Comparison of ENCODE assay signal across 8 cellular contexts in the genomic region with DNA sequence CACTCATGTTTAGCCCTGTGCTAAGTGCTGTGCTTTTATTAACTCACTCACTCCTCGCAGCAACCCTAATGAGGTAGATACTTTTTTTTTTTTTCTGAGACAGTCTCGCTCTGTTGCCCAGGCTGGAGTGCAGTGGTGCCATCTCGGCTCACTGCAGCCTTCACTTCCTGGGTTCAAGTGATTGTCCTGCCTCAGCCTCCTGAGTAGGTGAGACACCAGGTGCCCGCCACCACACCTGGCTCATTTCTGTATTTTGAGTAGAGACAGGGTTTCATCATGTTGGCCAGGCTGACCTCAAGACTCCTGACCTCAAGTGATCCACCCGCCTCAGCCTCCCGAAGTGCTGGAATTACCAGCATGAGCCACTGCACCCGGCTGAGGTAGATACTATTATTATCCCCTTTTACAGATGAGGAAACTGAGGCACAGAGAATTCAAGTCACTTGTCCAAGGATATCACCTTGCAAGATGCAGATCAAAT. TPM values are rescaled to one million over a fixed set of nuclear protein-coding genes. Genes with fewer than 3 reads are reported as not detected.
DNase-seq lines count a peak whose midpoint lies in the region; FAIRE-seq and TF ChIP-seq lines count a peak whose summit lies in the region.

No MANE protein-coding gene starts in this region.

- H3K4me2 ChIP-seq in fibroblast of lung (ENCODE audit: extremely low read depth, insufficient read depth, low read length) = peak overlapping the region; percentile 92

- H3K4me3 ChIP-seq in fibroblast of lung (replicated peaks in 1 of 4; ENCODE audit: control extremely low read depth in 1 of 4, insufficient read depth in 1 of 4, low read depth in 3 of 4, low read length in 4 of 4) = peak overlapping the region; percentile 70 to 94 (median 78)
- H3K4me3 ChIP-seq in rectal smooth muscle tissue (ENCODE audit: low read length) = peak overlapping the region; percentile 89

- H3K4me3 Mint-ChIP-seq in Calu3 (ENCODE audit: low read depth, unreplicated experiment) = peak overlapping the region; percentile 78

- H3K36me3 Mint-ChIP-seq in Calu3 (ENCODE audit: insufficient read depth, unreplicated experiment) = peaks cover 94% of the 10 kb centered on the region

- POLR2A ChIA-PET in RWPE1 (lab: Yijun Ruan, JAX; ENCODE audit: low non-redundant PET) = interaction anchor here (1.1 kb wide), 1 partner anchor 31 kb away, joined by 4 read pairs; a partner anchor contains a TSS

- peak overlapping the region; percentile 93 for H3K27ac Mint-ChIP-seq in Calu3 (ENCODE audit: unreplicated experiment)

- DNase-seq in Calu3 = no peak
- DNase-seq in RWPE1 (ENCODE audit: low spot score) = no peak
- no peak for DNase-seq in fibroblast of lung (ENCODE audit: low read depth in 2 of 2)
- no peak for DNase-seq in dedifferentiated amniotic fluid mesenchymal stem cell (ENCODE audit: extremely low spot score)
- no peak for DNase-seq in frontal cortex (ENCODE audit: low spot score in 2 of 2)
- DNase-seq in DMS114 treated with DMSO at 0.1 percent for 48 hours (lab: John Stamatoyannopoulos, UW; ENCODE audit: unreplicated experiment) = no peak
- DNase-seq in RCC 7860 (ENCODE audit: low spot score) = no peak

- TF ChIP-seq CTCF in Calu3 (IDR thresholded peaks at IDR 0.05; ENCODE audit: unreplicated experiment) (no peak), RWPE1 (conservative IDR thresholded peaks at IDR 0.05; ENCODE audit: low read depth) (no peak), fibroblast of lung (conservative IDR thresholded peaks at IDR 0.05 in 1 of 2, IDR thresholded peaks at IDR 0.05 in 1 of 2; ENCODE audit: low read depth in 1 of 2, low read length in 2 of 2) (no peak)

- FAIRE-seq in frontal cortex (lab: Jason Lieb, UNC) (no peak), RCC 7860 (lab: Jason Lieb, UNC) (no peak)

- CTCF ChIA-PET in Calu3 (lab: Charles Lee) = no interaction called here
- CTCF ChIA-PET in RWPE1 (lab: Yijun Ruan, JAX) = interaction anchor here (0.6 to 1.0 kb wide), 3 partner anchors 17 to 1322 kb away, joined by 3 to 4 read pairs (median 3); no protein-coding TSS in a partner anchor

- peak overlapping the region; percentile 86 for H3K9ac ChIP-seq in fibroblast of lung (ENCODE audit: insufficient read depth, low read length)
- H3K9ac ChIP-seq in rectal smooth muscle tissue (ENCODE audit: low read length) = no peak overlapping the region

- H3K9me3 Mint-ChIP-seq in Calu3 (ENCODE audit: low read depth, unreplicated experiment) = peaks cover 3% of the 10 kb centered on the region

- peaks cover 56% of the 10 kb centered on the region for H3K79me2 ChIP-seq in fibroblast of lung (ENCODE audit: control insufficient read depth, insufficient read depth, low read length)

- intact Hi-C loops in Calu3 (cut with micrococcal nuclease; ENCODE audit: unreplicated experiment) = loop anchor here (5.0 kb wide), 1 partner anchor 33 kb away; a partner anchor contains a TSS

- no peaks in the 10 kb centered on the region for H4K20me1 ChIP-seq in fibroblast of lung (ENCODE audit: control insufficient read depth, extremely low read depth, insufficient read depth, low read length)

- peaks cover 49% of the 10 kb centered on the region for H3K4me1 Mint-ChIP-seq in Calu3 (ENCODE audit: low read depth, unreplicated experiment)

- H2AFZ ChIP-seq in fibroblast of lung (ENCODE audit: low read length) = no peak overlapping the region

- H3K27me3 ChIP-seq in fibroblast of lung (ENCODE audit: control insufficient read depth, insufficient read depth, low read length) (no peaks in the 10 kb centered on the region), rectal smooth muscle tissue (ENCODE audit: control insufficient read depth, insufficient read depth, low read length) (no peaks in the 10 kb centered on the region)

- no peaks in the 10 kb centered on the region for H3K27me3 Mint-ChIP-seq in Calu3 (ENCODE audit: unreplicated experiment)

- no peaks in the 10 kb centered on the region for H3K36me3 ChIP-seq in fibroblast of lung (ENCODE audit: control insufficient read depth, insufficient read depth, low read length)
- H3K36me3 ChIP-seq in rectal smooth muscle tissue (ENCODE audit: control insufficient read depth, insufficient read depth, low read length) = no peaks in the 10 kb centered on the region

- BruUV-seq in Calu3 (replicated peaks; lab: Mats Ljungman, UMichigan) = no TSS peak

- H3K9me3 ChIP-seq in fibroblast of lung (ENCODE audit: control insufficient read depth, insufficient read depth, low read depth, low read length) = no peaks in the 10 kb centered on the region

- H3K4me1 ChIP-seq in fibroblast of lung (ENCODE audit: control insufficient read depth, extremely low read depth, insufficient read depth, low read length) (peaks cover 8% of the 10 kb centered on the region), rectal smooth muscle tissue (ENCODE audit: control insufficient read depth, insufficient read depth, low read length) (peaks cover 22% of the 10 kb centered on the region)

- H3K27ac ChIP-seq in RWPE1 (peak overlapping the region; percentile 100), fibroblast of lung (ENCODE audit: insufficient read depth, low read length) (peak overlapping the region; percentile 98), rectal smooth muscle tissue (ENCODE audit: low read depth, low read length) (peak overlapping the region; percentile 6)

RNA-seq across cellular contexts. Expression of a gene that starts 2.5 kb away (rescaled TPM):
- total RNA-seq in Calu3 (2022) (25.3 and 32.0 TPM in 2 replicates), fibroblast of lung (19.5 and 23.1 TPM in 2 replicates), frontal cortex (5.7 TPM)
- polyA plus RNA-seq in fibroblast of lung = 6.5 TPM in 2 replicates
- polyA plus RNA-seq in fibroblast of lung (2012) = 10.3 and 10.6 TPM in 2 replicates
- polyA minus RNA-seq in fibroblast of lung (ENCODE audit: low replicate concordance) = 15.2 and 15.5 TPM in 2 replicates

RNA-seq across cellular contexts. Expression of a gene that starts 2.8 kb away (rescaled TPM):
- total RNA-seq in Calu3 (2022) (55.9 and 62.7 TPM in 2 replicates), fibroblast of lung (28.0 and 43.4 TPM in 2 replicates), frontal cortex (24.5 TPM)
- 13.7 and 16.7 TPM in 2 replicates for polyA plus RNA-seq in fibroblast of lung
- polyA plus RNA-seq in fibroblast of lung (2012) = 17.2 and 24.4 TPM in 2 replicates
- polyA minus RNA-seq in fibroblast of lung (ENCODE audit: low replicate concordance) = 26.2 and 28.8 TPM in 2 replicates

RNA-seq across cellular contexts. Expression of a gene that starts 29.0 kb away (rescaled TPM):
- total RNA-seq in Calu3 (2022) (21.4 and 25.3 TPM in 2 replicates), fibroblast of lung (30.6 and 33.4 TPM in 2 replicates), frontal cortex (16.7 TPM)
- 26.2 and 28.2 TPM in 2 replicates for polyA plus RNA-seq in fibroblast of lung
- 39.8 TPM in 2 replicates for polyA plus RNA-seq in fibroblast of lung (2012)
- polyA minus RNA-seq in fibroblast of lung (ENCODE audit: low replicate concordance) = 45.4 and 48.6 TPM in 2 replicates

RNA-seq across cellular contexts. Expression of a gene that starts 30.8 kb away (rescaled TPM):
- total RNA-seq in Calu3 (2022) (17.8 and 20.2 TPM in 2 replicates), fibroblast of lung (0.51 and 1.8 TPM in 2 replicates), frontal cortex (under 0.01 TPM)
- polyA plus RNA-seq in fibroblast of lung = 2.2 and 2.5 TPM in 2 replicates
- polyA plus RNA-seq in fibroblast of lung (2012) = 4.7 and 5.7 TPM in 2 replicates
- polyA minus RNA-seq in fibroblast of lung (ENCODE audit: low replicate concordance) = 11.6 and 15.6 TPM in 2 replicates

RNA-seq across cellular contexts. Expression of a gene that starts 31.5 kb away (rescaled TPM):
- total RNA-seq in Calu3 (2022) (95.4 and 102 TPM in 2 replicates), fibroblast of lung (22.1 and 41.9 TPM in 2 replicates), frontal cortex (23.6 TPM)
- 74.4 and 134 TPM in 2 replicates for polyA plus RNA-seq in fibroblast of lung
- 54.5 and 108 TPM in 2 replicates for polyA plus RNA-seq in fibroblast of lung (2012)
- 179 and 323 TPM in 2 replicates for polyA minus RNA-seq in fibroblast of lung (ENCODE audit: low replicate concordance)

Comparison
In these comparisons a context has a peak if more than half of its experiments do, and no peak if none do; other contexts are left out.
1. H3K27ac ChIP-seq: peak in every context shown above with its lines; median percentile 100 in RWPE1; 98 in fibroblast of lung; 6 in rectal smooth muscle tissue.